13 cellular contexts compared by ENCODE assay signal in genomic region chr9:18238254-18238653, GRCh38.
DNase-seq lines count a peak whose midpoint lies in the region; ATAC-seq, FAIRE-seq and TF ChIP-seq lines count a peak whose summit lies in the region.
"Had no signal": no experiment of that assay in that cellular context is flagged by ENCODE, and none has a peak within 500 bp of the region (broad histone marks: within the 10 kb centered on the region; RNA-seq: fewer than 3 reads in every experiment).

No MANE protein-coding gene starts in this region.

- POLR2A ChIA-PET in RWPE1 (lab: Yijun Ruan, JAX; ENCODE audit: low non-redundant PET) (no interaction called here), HepG2 (lab: Yijun Ruan, JAX) (no interaction called here)

- H4K20me1 ChIP-seq in fibroblast of lung (ENCODE audit: control insufficient read depth, extremely low read depth, insufficient read depth, low read length) (no peaks in the 10 kb centered on the region), HepG2 (ENCODE audit: insufficient read depth, low read length) (no peaks in the 10 kb centered on the region)

- no peak overlapping the region for H2AFZ ChIP-seq in fibroblast of lung (ENCODE audit: low read length)
- H2AFZ ChIP-seq in HepG2 (ENCODE audit: low read length): no peak overlapping the region

- H3K4me2 ChIP-seq in fibroblast of lung (ENCODE audit: extremely low read depth, insufficient read depth, low read length): peak overlapping the region; percentile 21
- no peak overlapping the region for H3K4me2 ChIP-seq in HepG2 (ENCODE audit: low read depth, low read length)

- FAIRE-seq in H54 (lab: Jason Lieb, UNC) (peak; percentile 98), HepG2 (lab: Jason Lieb, UNC) (no peak)

- H3K36me3 Mint-ChIP-seq in activated naive CD4-positive, alpha-beta T cell treated with anti-CD3 and anti-CD28 coated beads, Interleukin-2, amount 50 U/mL, for 72 hours: peaks cover 0 to under 1% of the 10 kb centered on the region in 2 donors

- H3K9me3 Mint-ChIP-seq in activated naive CD4-positive, alpha-beta T cell treated with anti-CD3 and anti-CD28 coated beads, Interleukin-2, amount 50 U/mL, for 72 hours: peaks cover 1 to 4% of the 10 kb centered on the region in 2 donors

- intact Hi-C loops in HepG2 (cut with micrococcal nuclease; ENCODE audit: unreplicated experiment): no loop called here

- H3K36me3 ChIP-seq in fibroblast of lung (ENCODE audit: control insufficient read depth, insufficient read depth, low read length): no peaks in the 10 kb centered on the region
- H3K36me3 ChIP-seq in HepG2 (replicated peaks in 1 of 2; ENCODE audit: control insufficient read depth in 1 of 2, insufficient read depth in 2 of 2, low read length in 2 of 2): no peaks in the 10 kb centered on the region
- no peaks in the 10 kb centered on the region for H3K36me3 ChIP-seq in WERI-Rb-1
- H3K36me3 ChIP-seq: cardiac muscle cell, vagina had no signal

- CTCF ChIA-PET in RWPE1 (lab: Yijun Ruan, JAX): no interaction called here
- CTCF ChIA-PET in HepG2 (lab: Yijun Ruan, JAX; ENCODE audit: low intra/inter-chr PET ratio, low total read pairs): no interaction called here

- H3K4me3 ChIP-seq in fibroblast of lung (replicated peaks in 1 of 4; ENCODE audit: control extremely low read depth in 1 of 4, insufficient read depth in 1 of 4, low read depth in 3 of 4, low read length in 4 of 4) (no peak overlapping the region), HepG2 (replicated peaks in 1 of 3; ENCODE audit: insufficient read depth in 1 of 3, low read depth in 2 of 3, low read length in 3 of 3) (no peak overlapping the region), WERI-Rb-1 (ENCODE audit: low read depth, low read length) (no peak overlapping the region)
- H3K4me3 ChIP-seq: cardiac muscle cell, vagina had no signal

- no peaks in the 10 kb centered on the region for H3K79me2 ChIP-seq in fibroblast of lung (ENCODE audit: control insufficient read depth, insufficient read depth, low read length)
- no peaks in the 10 kb centered on the region for H3K79me2 ChIP-seq in HepG2 (ENCODE audit: insufficient read depth, low read length)

- in situ Hi-C loops in HepG2 (cut with HindIII; ENCODE audit: extremely low pct_ligation_motif_present, low pct_unique_long_range_greater_than_20kb): no loop called here

- no TSS peak for BruUV-seq in HepG2 (replicated peaks; lab: Mats Ljungman, UMichigan)

- TF ChIP-seq CTCF in RWPE1 (conservative IDR thresholded peaks at IDR 0.05; ENCODE audit: low read depth): no peak
- no peak for TF ChIP-seq CTCF in fibroblast of lung (conservative IDR thresholded peaks at IDR 0.05 in 1 of 2, IDR thresholded peaks at IDR 0.05 in 1 of 2; ENCODE audit: low read depth in 1 of 2, low read length in 2 of 2)
- no peak for TF ChIP-seq CTCF in HepG2 (CRISPR knock-in tag; IDR thresholded peaks at IDR 0.05)
- TF ChIP-seq CTCF in WERI-Rb-1 (IDR thresholded peaks at IDR 0.05; ENCODE audit: low read depth, low read length): no peak

- no peak for TF ChIP-seq EP300 in HepG2 (IDR thresholded peaks at IDR 0.05; ENCODE audit: low read depth in 2 of 2, low read length in 2 of 2)
- TF ChIP-seq EP300 in HepG2 (CRISPR knock-in tag; IDR thresholded peaks at IDR 0.05; ENCODE audit: borderline replicate concordance): no peak

- no peak for TF ChIP-seq POLR2A in H54 (IDR thresholded peaks at IDR 0.05; ENCODE audit: low read depth, low read length)
- no peak for TF ChIP-seq POLR2A in HepG2 (IDR thresholded peaks at IDR 0.05; ENCODE audit: insufficient read depth in 1 of 2, low read depth in 2 of 2, low read length in 2 of 2)

- ATAC-seq in HG03280 (IDR thresholded peaks at IDR 0.05; ENCODE audit: unreplicated experiment): no peak
- ATAC-seq in HepG2: no peak
- no peak for ATAC-seq in activated naive CD4-positive, alpha-beta T cell treated with anti-CD3 and anti-CD28 coated beads, Interleukin-2, amount 50 U/mL, for 72 hours
- ATAC-seq: sciatic nerve had no signal

- WGBS in HepG2 (ENCODE audit: low lambda C conversion rate): 15% methylated on average over 2 of the region's 2 CpGs

- TF ChIP-seq RAD21 in HepG2 (CRISPR knock-in tag; IDR thresholded peaks at IDR 0.05): no peak

- peaks cover 9% of the 10 kb centered on the region for H3K4me1 ChIP-seq in fibroblast of lung (ENCODE audit: control insufficient read depth, extremely low read depth, insufficient read depth, low read length)
- H3K4me1 ChIP-seq in HepG2 (ENCODE audit: insufficient read depth, low read length): no peaks in the 10 kb centered on the region
- H3K4me1 ChIP-seq: vagina had no signal

- H3K27ac Mint-ChIP-seq in activated naive CD4-positive, alpha-beta T cell treated with anti-CD3 and anti-CD28 coated beads, Interleukin-2, amount 50 U/mL, for 72 hours: no peak overlapping the region

- no peaks in the 10 kb centered on the region for H3K9me3 ChIP-seq in fibroblast of lung (ENCODE audit: control insufficient read depth, insufficient read depth, low read depth, low read length)
- peaks cover 5% of the 10 kb centered on the region; the same call in 1 of the 2 replicates for H3K9me3 ChIP-seq in HepG2 (ENCODE audit: low read length)
- H3K9me3 ChIP-seq in WERI-Rb-1 (ENCODE audit: severe bottlenecking): no peaks in the 10 kb centered on the region
- H3K9me3 ChIP-seq: vagina had no signal

- H3K27ac ChIP-seq in RWPE1 (no peak overlapping the region), fibroblast of lung (ENCODE audit: insufficient read depth, low read length) (no peak overlapping the region), HepG2 (ENCODE audit: extremely low read length, insufficient read depth, low read length) (no peak overlapping the region), WERI-Rb-1 (no peak overlapping the region)
- H3K27ac ChIP-seq: cardiac muscle cell, vagina had no signal

- H3K27me3 ChIP-seq in fibroblast of lung (ENCODE audit: control insufficient read depth, insufficient read depth, low read length): no peaks in the 10 kb centered on the region
- H3K27me3 ChIP-seq in HepG2 (ENCODE audit: control insufficient read depth in 1 of 2, insufficient read depth in 2 of 2, low read length in 2 of 2): no peaks in the 10 kb centered on the region; a peak in 1 of 5 replicates
- H3K27me3 ChIP-seq in WERI-Rb-1 (ENCODE audit: insufficient read depth, low read depth, severe bottlenecking): no peaks in the 10 kb centered on the region
- H3K27me3 ChIP-seq: cardiac muscle cell, vagina had no signal

- DNase-seq in H54 (ENCODE audit: insufficient read length, low spot score): peak; percentile 32
- peak; percentile 73 for DNase-seq in RWPE1 (ENCODE audit: low spot score)
- peak; percentile 76 to 84 for DNase-seq in fibroblast of lung (ENCODE audit: low read depth in 2 of 2)
- peak; percentile 13 for DNase-seq in putamen (ENCODE audit: low spot score)
- DNase-seq in HepG2 (ENCODE audit: low spot score): no peak
- DNase-seq in WERI-Rb-1: no peak
- no peak for DNase-seq in activated naive CD4-positive, alpha-beta T cell treated with anti-CD3 and anti-CD28 coated beads, Interleukin-2, amount 50 U/mL, for 72 hours (ENCODE audit: low spot score in 2 of 2)
- DNase-seq: DMS79, NCI-H146 had no signal

- H3K9ac ChIP-seq in fibroblast of lung (ENCODE audit: insufficient read depth, low read length): no peak overlapping the region
- H3K9ac ChIP-seq in HepG2 (ENCODE audit: insufficient read depth, low read depth, low read length): no peak overlapping the region

TF ChIP-seq in HepG2, 621 proteins besides CTCF, POLR2A, EP300 and RAD21 (continues in another document):
- no peak for TF ChIP-seq IRX3 (CRISPR knock-in tag; IDR thresholded peaks at IDR 0.05; ENCODE audit: borderline replicate concordance, low read depth)
- no peak for TF ChIP-seq DZIP1 (CRISPR knock-in tag; IDR thresholded peaks at IDR 0.05)
- no peak for TF ChIP-seq GPBP1L1 (CRISPR knock-in tag; IDR thresholded peaks at IDR 0.05)
- no peak for TF ChIP-seq TMF1 (CRISPR knock-in tag; IDR thresholded peaks at IDR 0.05; ENCODE audit: low read depth)
- no peak for TF ChIP-seq MAFG (CRISPR knock-in tag; IDR thresholded peaks at IDR 0.05)

Comparison
In these comparisons a context has a peak if more than half of its experiments do, and no peak if none do; other contexts are left out.
1. DNase-seq: peak in H54 (single experiment), RWPE1 (single experiment), fibroblast of lung (2 of 2) and putamen (single experiment); none in HepG2 (single experiment), WERI-Rb-1 (single experiment) and activated naive CD4-positive, alpha-beta T cell treated with anti-CD3 and anti-CD28 coated beads, Interleukin-2, amount 50 U/mL, for 72 hours (0 of 2).